ENCODE assay signal across 9 cellular contexts in the genomic region with DNA sequence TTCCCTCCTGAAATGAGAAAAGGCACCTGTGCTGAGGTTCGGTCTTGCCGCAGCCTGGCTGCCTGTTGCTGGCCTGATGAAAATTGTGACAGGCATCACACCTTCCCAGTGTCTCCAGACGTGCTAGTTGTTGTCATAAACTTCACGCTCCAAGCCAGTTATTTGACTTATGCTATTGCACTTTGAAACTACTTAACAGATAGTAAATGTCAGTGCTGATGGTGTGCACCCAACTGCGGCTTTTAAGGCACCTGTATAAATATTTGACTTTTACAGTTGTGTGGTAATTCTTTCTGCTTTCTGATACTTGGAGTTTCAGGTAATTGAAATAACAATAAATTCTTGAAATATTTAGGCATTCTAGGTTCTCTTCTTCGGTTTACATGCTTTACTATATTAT. TPM values are rescaled to one million over a fixed set of nuclear protein-coding genes. Genes with fewer than 3 reads are reported as not detected.
A peak's percentile ranks its signal among the peaks of the same experiment; 100 is the strongest.
DNase-seq lines count a peak whose midpoint lies in the region; ATAC-seq and TF ChIP-seq lines count a peak whose summit lies in the region.
"Had no signal": no experiment of that assay in that cellular context is flagged by ENCODE, and none has a peak within 500 bp of the region (broad histone marks: within the 10 kb centered on the region; RNA-seq: fewer than 3 reads in every experiment).

No MANE protein-coding gene starts in this region.

- H3K9me3 Mint-ChIP-seq in type B pancreatic cell = no peaks in the 10 kb centered on the region
- no peaks in the 10 kb centered on the region for H3K9me3 Mint-ChIP-seq in stimulated activated memory B cell treated with anti-CD40 and anti-IgM and Interleukin-4, amounts not matched to agents 10 μg/mL and 1 μg/mL and 100 μg/mL, for 72 hours

- intact Hi-C loops in Right ventricle myocardium superior (cut with DNase I) = no loop called here
- intact Hi-C loops in head of caudate nucleus (cut with DNase I) = no loop called here

- peaks cover 19% of the 10 kb centered on the region for H3K4me1 Mint-ChIP-seq in type B pancreatic cell (ENCODE audit: unreplicated experiment)
- no peaks in the 10 kb centered on the region for H3K4me1 Mint-ChIP-seq in stimulated activated memory B cell treated with anti-CD40 and anti-IgM and Interleukin-4, amounts not matched to agents 10 μg/mL and 1 μg/mL and 100 μg/mL, for 72 hours

- H3K4me3 ChIP-seq in cardiac muscle cell (peak overlapping the region; percentile 71), astrocyte of the cerebellum (ENCODE audit: low read depth, low read length) (peak overlapping the region; percentile 87)

- in situ Hi-C loops in astrocyte of the cerebellum (cut with HindIII; ENCODE audit: low sequenced_read_pairs) = no loop called here

- peak overlapping the region; percentile 88 for H3K4me3 Mint-ChIP-seq in type B pancreatic cell
- H3K4me3 Mint-ChIP-seq in stimulated activated memory B cell treated with anti-CD40 and anti-IgM and Interleukin-4, amounts not matched to agents 10 μg/mL and 1 μg/mL and 100 μg/mL, for 72 hours = no peak overlapping the region

- H3K27ac Mint-ChIP-seq in type B pancreatic cell = peak overlapping the region; percentile 81
- H3K27ac Mint-ChIP-seq in stimulated activated memory B cell treated with anti-CD40 and anti-IgM and Interleukin-4, amounts not matched to agents 10 μg/mL and 1 μg/mL and 100 μg/mL, for 72 hours = no peak overlapping the region

- no peaks in the 10 kb centered on the region for H3K36me3 Mint-ChIP-seq in type B pancreatic cell
- no peaks in the 10 kb centered on the region for H3K36me3 Mint-ChIP-seq in stimulated activated memory B cell treated with anti-CD40 and anti-IgM and Interleukin-4, amounts not matched to agents 10 μg/mL and 1 μg/mL and 100 μg/mL, for 72 hours

- H3K27ac ChIP-seq in cardiac muscle cell = no peak overlapping the region

- TF ChIP-seq CTCF in cardiac muscle cell (IDR thresholded peaks at IDR 0.05; ENCODE audit: low read depth, low read length) (no peak), astrocyte of the cerebellum (IDR thresholded peaks at IDR 0.05; ENCODE audit: low read depth, low read length, missing control alignments) (no peak), type B pancreatic cell (conservative IDR thresholded peaks at IDR 0.05) (no peak)

- peaks cover 18% of the 10 kb centered on the region for H3K27me3 Mint-ChIP-seq in type B pancreatic cell
- peaks cover 59% of the 10 kb centered on the region for H3K27me3 Mint-ChIP-seq in stimulated activated memory B cell treated with anti-CD40 and anti-IgM and Interleukin-4, amounts not matched to agents 10 μg/mL and 1 μg/mL and 100 μg/mL, for 72 hours

- DNase-seq in cardiac muscle cell (ENCODE audit: low read depth in 1 of 2, low spot score in 1 of 2) (no peak), Right ventricle myocardium superior (no peak), astrocyte of the cerebellum (ENCODE audit: low read depth) (no peak), left kidney (ENCODE audit: low read depth, low spot score) (peak; percentile 50), type B pancreatic cell (ENCODE audit: extremely low spot score, unreplicated experiment) (no peak), head of caudate nucleus (no peak)
- DNase-seq: GDM1 had no signal

- H3K9me3 ChIP-seq in cardiac muscle cell (ENCODE audit: low read depth) = no peaks in the 10 kb centered on the region

- H3K27me3 ChIP-seq in cardiac muscle cell = peaks cover 20% of the 10 kb centered on the region

- H3K36me3 ChIP-seq in cardiac muscle cell = no peaks in the 10 kb centered on the region

- ATAC-seq in Right ventricle myocardium superior (ENCODE audit: poor library complexity) (no peak), GM18907 (IDR thresholded peaks at IDR 0.05; ENCODE audit: unreplicated experiment) (no peak)
- ATAC-seq in stimulated activated memory B cell treated with anti-CD40 and anti-IgM and Interleukin-4, amounts not matched to agents 10 μg/mL and 1 μg/mL and 100 μg/mL, for 72 hours = no peak

- H3K4me1 ChIP-seq in cardiac muscle cell (ENCODE audit: low read depth) = peaks cover 13% of the 10 kb centered on the region

RNA-seq across cellular contexts. Expression of a gene that starts 1.8 kb away (rescaled TPM):
- 14.3 and 30.2 TPM in 2 replicates for total RNA-seq in cardiac muscle cell
- polyA plus RNA-seq in cardiac muscle cell = 18.8 and 24.3 TPM in 2 replicates
- 34.4 TPM for total RNA-seq in Right ventricle myocardium superior
- 23.9 and 24.6 TPM in 2 replicates for total RNA-seq in type B pancreatic cell (ENCODE audit: low replicate concordance)
